Comparison of ENCODE assay signal across 1 cellular context in the genomic region with DNA sequence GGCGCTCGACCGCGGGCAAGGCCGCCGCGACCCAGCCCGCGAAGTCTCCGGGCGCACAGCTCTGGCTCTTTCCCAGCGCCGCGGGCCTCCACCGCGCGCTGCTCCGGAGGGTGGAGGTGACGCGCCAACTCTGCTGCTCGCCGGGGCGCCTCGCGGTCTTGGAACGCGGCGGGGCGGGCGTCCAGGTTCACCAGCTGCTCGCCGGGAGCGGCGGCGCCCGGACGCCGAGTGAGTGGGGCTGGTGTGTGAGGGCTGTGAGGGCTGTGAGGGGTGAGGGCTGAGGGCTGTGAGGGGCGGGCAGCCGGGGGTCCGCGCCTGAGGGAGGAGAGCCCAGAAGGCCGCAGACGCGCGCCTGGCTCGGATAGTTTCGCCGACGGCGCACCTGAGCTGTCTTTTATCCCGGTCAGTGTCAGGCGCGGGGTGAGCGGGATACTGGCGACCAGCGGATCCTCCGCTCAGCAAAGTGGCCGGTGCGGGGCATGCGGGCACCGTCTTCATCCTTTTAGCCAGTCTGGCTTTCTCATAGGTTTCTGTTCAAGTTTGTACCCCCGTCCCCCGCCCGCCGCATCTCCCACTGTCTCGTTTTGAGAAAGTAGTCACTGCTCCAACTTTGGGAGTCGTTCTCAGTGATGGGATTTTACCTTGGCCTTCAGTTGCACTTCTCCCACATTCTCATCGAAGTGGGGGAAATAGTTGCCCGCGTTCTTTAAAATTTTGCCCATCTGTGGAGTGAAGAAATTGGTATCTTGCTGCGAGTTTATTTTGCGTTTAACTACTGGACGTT.
TF ChIP-seq lines count a peak whose summit lies in the region.

No MANE protein-coding gene starts in this region.

TF ChIP-seq in GM12878, 131 proteins besides CTCF, POLR2A, EP300 and RAD21 (continued from another document):
- TF ChIP-seq, protein P1, sequence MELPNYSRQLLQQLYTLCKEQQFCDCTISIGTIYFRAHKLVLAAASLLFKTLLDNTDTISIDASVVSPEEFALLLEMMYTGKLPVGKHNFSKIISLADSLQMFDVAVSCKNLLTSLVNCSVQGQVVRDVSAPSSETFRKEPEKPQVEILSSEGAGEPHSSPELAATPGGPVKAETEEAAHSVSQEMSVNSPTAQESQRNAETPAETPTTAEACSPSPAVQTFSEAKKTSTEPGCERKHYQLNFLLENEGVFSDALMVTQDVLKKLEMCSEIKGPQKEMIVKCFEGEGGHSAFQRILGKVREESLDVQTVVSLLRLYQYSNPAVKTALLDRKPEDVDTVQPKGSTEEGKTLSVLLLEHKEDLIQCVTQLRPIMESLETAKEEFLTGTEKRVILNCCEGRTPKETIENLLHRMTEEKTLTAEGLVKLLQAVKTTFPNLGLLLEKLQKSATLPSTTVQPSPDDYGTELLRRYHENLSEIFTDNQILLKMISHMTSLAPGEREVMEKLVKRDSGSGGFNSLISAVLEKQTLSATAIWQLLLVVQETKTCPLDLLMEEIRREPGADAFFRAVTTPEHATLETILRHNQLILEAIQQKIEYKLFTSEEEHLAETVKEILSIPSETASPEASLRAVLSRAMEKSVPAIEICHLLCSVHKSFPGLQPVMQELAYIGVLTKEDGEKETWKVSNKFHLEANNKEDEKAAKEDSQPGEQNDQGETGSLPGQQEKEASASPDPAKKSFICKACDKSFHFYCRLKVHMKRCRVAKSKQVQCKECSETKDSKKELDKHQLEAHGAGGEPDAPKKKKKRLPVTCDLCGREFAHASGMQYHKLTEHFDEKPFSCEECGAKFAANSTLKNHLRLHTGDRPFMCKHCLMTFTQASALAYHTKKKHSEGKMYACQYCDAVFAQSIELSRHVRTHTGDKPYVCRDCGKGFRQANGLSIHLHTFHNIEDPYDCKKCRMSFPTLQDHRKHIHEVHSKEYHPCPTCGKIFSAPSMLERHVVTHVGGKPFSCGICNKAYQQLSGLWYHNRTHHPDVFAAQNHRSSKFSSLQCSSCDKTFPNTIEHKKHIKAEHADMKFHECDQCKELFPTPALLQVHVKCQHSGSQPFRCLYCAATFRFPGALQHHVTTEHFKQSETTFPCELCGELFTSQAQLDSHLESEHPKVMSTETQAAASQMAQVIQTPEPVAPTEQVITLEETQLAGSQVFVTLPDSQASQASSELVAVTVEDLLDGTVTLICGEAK (IDR thresholded peaks at IDR 0.05; ENCODE audit: borderline replicate concordance) = peak; percentile 30; the same call in 1 of the 2 replicates
- no peak for TF ChIP-seq ASH2L (IDR thresholded peaks at IDR 0.05; ENCODE audit: borderline replicate concordance, low read depth)
- TF ChIP-seq, protein P2, sequence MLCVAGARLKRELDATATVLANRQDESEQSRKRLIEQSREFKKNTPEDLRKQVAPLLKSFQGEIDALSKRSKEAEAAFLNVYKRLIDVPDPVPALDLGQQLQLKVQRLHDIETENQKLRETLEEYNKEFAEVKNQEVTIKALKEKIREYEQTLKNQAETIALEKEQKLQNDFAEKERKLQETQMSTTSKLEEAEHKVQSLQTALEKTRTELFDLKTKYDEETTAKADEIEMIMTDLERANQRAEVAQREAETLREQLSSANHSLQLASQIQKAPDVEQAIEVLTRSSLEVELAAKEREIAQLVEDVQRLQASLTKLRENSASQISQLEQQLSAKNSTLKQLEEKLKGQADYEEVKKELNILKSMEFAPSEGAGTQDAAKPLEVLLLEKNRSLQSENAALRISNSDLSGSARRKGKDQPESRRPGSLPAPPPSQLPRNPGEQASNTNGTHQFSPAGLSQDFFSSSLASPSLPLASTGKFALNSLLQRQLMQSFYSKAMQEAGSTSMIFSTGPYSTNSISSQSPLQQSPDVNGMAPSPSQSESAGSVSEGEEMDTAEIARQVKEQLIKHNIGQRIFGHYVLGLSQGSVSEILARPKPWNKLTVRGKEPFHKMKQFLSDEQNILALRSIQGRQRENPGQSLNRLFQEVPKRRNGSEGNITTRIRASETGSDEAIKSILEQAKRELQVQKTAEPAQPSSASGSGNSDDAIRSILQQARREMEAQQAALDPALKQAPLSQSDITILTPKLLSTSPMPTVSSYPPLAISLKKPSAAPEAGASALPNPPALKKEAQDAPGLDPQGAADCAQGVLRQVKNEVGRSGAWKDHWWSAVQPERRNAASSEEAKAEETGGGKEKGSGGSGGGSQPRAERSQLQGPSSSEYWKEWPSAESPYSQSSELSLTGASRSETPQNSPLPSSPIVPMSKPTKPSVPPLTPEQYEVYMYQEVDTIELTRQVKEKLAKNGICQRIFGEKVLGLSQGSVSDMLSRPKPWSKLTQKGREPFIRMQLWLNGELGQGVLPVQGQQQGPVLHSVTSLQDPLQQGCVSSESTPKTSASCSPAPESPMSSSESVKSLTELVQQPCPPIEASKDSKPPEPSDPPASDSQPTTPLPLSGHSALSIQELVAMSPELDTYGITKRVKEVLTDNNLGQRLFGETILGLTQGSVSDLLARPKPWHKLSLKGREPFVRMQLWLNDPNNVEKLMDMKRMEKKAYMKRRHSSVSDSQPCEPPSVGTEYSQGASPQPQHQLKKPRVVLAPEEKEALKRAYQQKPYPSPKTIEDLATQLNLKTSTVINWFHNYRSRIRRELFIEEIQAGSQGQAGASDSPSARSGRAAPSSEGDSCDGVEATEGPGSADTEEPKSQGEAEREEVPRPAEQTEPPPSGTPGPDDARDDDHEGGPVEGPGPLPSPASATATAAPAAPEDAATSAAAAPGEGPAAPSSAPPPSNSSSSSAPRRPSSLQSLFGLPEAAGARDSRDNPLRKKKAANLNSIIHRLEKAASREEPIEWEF (IDR thresholded peaks at IDR 0.05; ENCODE audit: insufficient replicate concordance, low read depth, low read length) = no peak
- TF ChIP-seq RB1 (IDR thresholded peaks at IDR 0.05; ENCODE audit: borderline replicate concordance) = 0 out of 2 replicates have a peak, but pooled peaks have one; percentile 21
- peak; percentile 15; the same call in 1 of the 2 replicates for TF ChIP-seq LARP7 (IDR thresholded peaks at IDR 0.05)
- 0 out of 2 replicates have a peak, but pooled peaks have one; percentile 3 for TF ChIP-seq MXI1 (IDR thresholded peaks at IDR 0.05; ENCODE audit: low read depth, low read length)
- TF ChIP-seq NBN (IDR thresholded peaks at IDR 0.05) = no peak
- peak; percentile 93 for TF ChIP-seq NKRF (conservative IDR thresholded peaks at IDR 0.05)
- TF ChIP-seq IKZF1 (conservative IDR thresholded peaks at IDR 0.05) = peak; percentile 82
- no peak for TF ChIP-seq IRF3 (IDR thresholded peaks at IDR 0.05)
